ENCODE assay signal across 32 cellular contexts in genomic region chr20:5908981-5909380, GRCh38. TPM values are rescaled to one million over a fixed set of nuclear protein-coding genes. Genes with fewer than 3 reads are reported as not detected.
"Had no signal": no experiment of that assay in that cellular context is flagged by ENCODE, and none has a peak within 500 bp of the region (broad histone marks: within the 10 kb centered on the region; RNA-seq: fewer than 3 reads in every experiment).

No MANE protein-coding gene starts in this region.

- H3K36me3 Mint-ChIP-seq: activated CD8-positive, alpha-beta memory T cell treated with anti-CD3 and anti-CD28 coated beads, Interleukin-2, amount 10 ng/mL, durations not matched to agents 7 days and 5 days had no signal

- H3K36me3 ChIP-seq: breast epithelium, ovary, sigmoid colon, stomach, suprapubic skin, tibial artery, upper lobe of right lung had no signal

- H3K4me1 ChIP-seq: breast epithelium, foreskin keratinocyte had no signal

- H3K9me3 Mint-ChIP-seq: activated B cell treated with CpG ODN at 0.5 μM for 24 hours; activated naive CD4-positive, alpha-beta T cell treated with anti-CD3 and anti-CD28 coated beads, Interleukin-2, amount 50 U/mL, for 72 hours; activated T-cell treated with anti-CD3 and anti-CD28 coated beads, Interleukin-2, amount 50 U/mL, for 72 hours; dendritic cell treated with granulocyte-macrophage colony-stimulating factor and Interleukin-4, amounts not matched to agents 40 ng/mL and 50 ng/mL, for 4 days; endodermal cell; nephron; stimulated activated naive B cell treated with anti-CD40 and anti-IgM and Interleukin-4, amounts not matched to agents 10 μg/mL and 1 μg/mL and 100 μg/mL, for 72 hours; T-helper 2 cell treated with Interferon-gamma antibody and Interleukin-4, amounts not matched to agents 5 μg/mL and 100 μg/mL, for 36 hours had no signal

- H3K27ac Mint-ChIP-seq: activated B cell treated with CpG ODN at 0.5 μM for 24 hours; activated CD8-positive, alpha-beta memory T cell treated with anti-CD3 and anti-CD28 coated beads, Interleukin-2, amount 10 ng/mL, durations not matched to agents 7 days and 5 days; activated CD8-positive, alpha-beta T cell treated with anti-CD3 and anti-CD28 coated beads, Interleukin-2, amount 10 ng/mL, durations not matched to agents 7 days and 5 days; activated naive CD4-positive, alpha-beta T cell treated with anti-CD3 and anti-CD28 coated beads, Interleukin-2, amount 50 U/mL, for 72 hours; activated T-cell treated with anti-CD3 and anti-CD28 coated beads, Interleukin-2, amount 50 U/mL, for 72 hours; dendritic cell treated with granulocyte-macrophage colony-stimulating factor and Interleukin-4, amounts not matched to agents 40 ng/mL and 50 ng/mL, for 4 days; endodermal cell; nephron; progenitor cell of endocrine pancreas; stimulated activated naive B cell treated with anti-CD40 and anti-IgM and Interleukin-4, amounts not matched to agents 10 μg/mL and 1 μg/mL and 100 μg/mL, for 72 hours; T-helper 2 cell treated with Interferon-gamma antibody and Interleukin-4, amounts not matched to agents 5 μg/mL and 100 μg/mL, for 36 hours had no signal

- DNase-seq: activated B cell treated with CpG ODN at 0.5 μM for 24 hours; activated CD4-positive, alpha-beta T cell treated with anti-CD3 and anti-CD28 coated beads, Interleukin-2, amount 50 U/mL, for 1 hour; activated CD8-positive, alpha-beta memory T cell treated with anti-CD3 and anti-CD28 coated beads, Interleukin-2, amount 10 ng/mL, durations not matched to agents 7 days and 5 days; activated CD8-positive, alpha-beta T cell treated with anti-CD3 and anti-CD28 coated beads, Interleukin-2, amount 10 ng/mL, durations not matched to agents 7 days and 5 days; activated naive CD4-positive, alpha-beta T cell; activated T-cell treated with anti-CD3 and anti-CD28 coated beads, Interleukin-2, amount 50 U/mL, for 72 hours; aorta; central memory CD4-positive, alpha-beta T cell; endodermal cell; foreskin keratinocyte; left colon; mammary epithelial cell; ovary; retina; sigmoid colon; stimulated activated CD4-positive, alpha-beta T cell treated with anti-CD3 and anti-CD28 coated beads, Interleukin-1b, Interleukin-23, amount 100 ng/mL, for 48 hours; stimulated activated naive B cell treated with anti-CD40 and anti-IgM and Interleukin-4, amounts not matched to agents 10 μg/mL and 1 μg/mL and 100 μg/mL, for 72 hours; stomach; T-helper 1 cell; tibial artery; upper lobe of right lung had no signal

- H3K4me1 Mint-ChIP-seq: nephron had no signal

- H3K4me3 ChIP-seq: breast epithelium, ovary, sigmoid colon, smooth muscle cell, stomach, suprapubic skin, tibial artery, upper lobe of right lung had no signal

- H3K27ac ChIP-seq: breast epithelium, foreskin keratinocyte, ovary, sigmoid colon, stomach, suprapubic skin, tibial artery, upper lobe of right lung had no signal

- H3K27me3 ChIP-seq: ovary had no signal

- ATAC-seq: activated CD8-positive, alpha-beta memory T cell treated with anti-CD3 and anti-CD28 coated beads, Interleukin-2, amount 10 ng/mL, durations not matched to agents 7 days and 5 days; activated CD8-positive, alpha-beta T cell treated with anti-CD3 and anti-CD28 coated beads, Interleukin-2, amount 10 ng/mL, durations not matched to agents 7 days and 5 days; activated naive CD4-positive, alpha-beta T cell treated with anti-CD3 and anti-CD28 coated beads, Interleukin-2, amount 50 U/mL, for 72 hours; activated T-cell treated with anti-CD3 and anti-CD28 coated beads, Interleukin-2, amount 50 U/mL, for 72 hours; esophagus mucosa; foreskin keratinocyte; left colon; stimulated activated naive B cell treated with anti-CD40 and anti-IgM and Interleukin-4, amounts not matched to agents 10 μg/mL and 1 μg/mL and 100 μg/mL, for 72 hours; upper lobe of right lung had no signal

- H3K9me3 ChIP-seq: breast epithelium, ovary, sigmoid colon, stomach, suprapubic skin, tibial artery, upper lobe of right lung had no signal

- H3K4me2 ChIP-seq: smooth muscle cell had no signal

- H3K4me3 Mint-ChIP-seq: activated B cell treated with CpG ODN at 0.5 μM for 24 hours; activated CD8-positive, alpha-beta memory T cell treated with anti-CD3 and anti-CD28 coated beads, Interleukin-2, amount 10 ng/mL, durations not matched to agents 7 days and 5 days; activated CD8-positive, alpha-beta T cell treated with anti-CD3 and anti-CD28 coated beads, Interleukin-2, amount 10 ng/mL, durations not matched to agents 7 days and 5 days; activated T-cell treated with anti-CD3 and anti-CD28 coated beads, Interleukin-2, amount 50 U/mL, for 72 hours; dendritic cell treated with granulocyte-macrophage colony-stimulating factor and Interleukin-4, amounts not matched to agents 40 ng/mL and 50 ng/mL, for 4 days; endodermal cell; nephron; stimulated activated naive B cell treated with anti-CD40 and anti-IgM and Interleukin-4, amounts not matched to agents 10 μg/mL and 1 μg/mL and 100 μg/mL, for 72 hours; T-helper 2 cell treated with Interferon-gamma antibody and Interleukin-4, amounts not matched to agents 5 μg/mL and 100 μg/mL, for 36 hours had no signal

- FAIRE-seq: keratinocyte had no signal

RNA-seq across cellular contexts. Expression of gene CHGB, which starts 2.3 kb away (rescaled TPM):
- total RNA-seq: activated B cell treated with CpG ODN at 0.5 μM for 24 hours; activated CD8-positive, alpha-beta memory T cell treated with anti-CD3 and anti-CD28 coated beads, Interleukin-2, amount 10 ng/mL, durations not matched to agents 7 days and 5 days; activated CD8-positive, alpha-beta T cell treated with anti-CD3 and anti-CD28 coated beads, Interleukin-2, amount 10 ng/mL, durations not matched to agents 7 days and 5 days; activated T-cell treated with anti-CD3 and anti-CD28 coated beads, Interleukin-2, amount 50 U/mL, for 72 hours; aorta; breast epithelium; smooth muscle cell; suprapubic skin; upper lobe of right lung had no signal
- polyA plus RNA-seq: liver had no signal
